1 cellular context compared by ENCODE assay signal in genomic region chr16:89563639-89564392, GRCh38.
TF ChIP-seq lines count a peak whose summit lies in the region.

No MANE protein-coding gene starts in this region.

TF ChIP-seq in K562, 482 proteins besides CTCF, POLR2A, EP300 and RAD21 (continues in another document):
- TF ChIP-seq DLX4 (CRISPR knock-in tag; IDR thresholded peaks at IDR 0.05): no peak
- TF ChIP-seq ZNF197 (CRISPR knock-in tag; IDR thresholded peaks at IDR 0.05; ENCODE audit: low read depth): no peak
- 0 out of 2 replicates have a peak, but pooled peaks have one; percentile 11 for TF ChIP-seq E2F1 (CRISPR knock-in tag; IDR thresholded peaks at IDR 0.05)
- no peak for TF ChIP-seq NFRKB (IDR thresholded peaks at IDR 0.05; ENCODE audit: low read depth)
- no peak for TF ChIP-seq ZNF717 (CRISPR knock-in tag; IDR thresholded peaks at IDR 0.05)
- no peak for TF ChIP-seq ARID3B (CRISPR knock-in tag; IDR thresholded peaks at IDR 0.05; ENCODE audit: borderline replicate concordance)
- TF ChIP-seq XRCC3 (IDR thresholded peaks at IDR 0.05): no peak
- peak; percentile 34; the same call in 1 of the 2 replicates for TF ChIP-seq POLR2G (IDR thresholded peaks at IDR 0.05; ENCODE audit: low read depth, low read length)
- TF ChIP-seq NFE2 (IDR thresholded peaks at IDR 0.05; ENCODE audit: low read depth): no peak
- peak; percentile 15; the same call in 1 of the 2 replicates for TF ChIP-seq MYNN (IDR thresholded peaks at IDR 0.05)
- no peak for TF ChIP-seq MYNN (CRISPR knock-in tag; IDR thresholded peaks at IDR 0.05)
- TF ChIP-seq SIN3B (IDR thresholded peaks at IDR 0.05; ENCODE audit: low read depth): no peak
- TF ChIP-seq HMGXB4 (CRISPR knock-in tag; IDR thresholded peaks at IDR 0.05): no peak; the same call in 1 of the 2 replicates
- peak; percentile 13; the same call in 1 of the 2 replicates for TF ChIP-seq MTA3 (IDR thresholded peaks at IDR 0.05; ENCODE audit: borderline replicate concordance)
- no peak for TF ChIP-seq ZZZ3 (IDR thresholded peaks at IDR 0.05)
- TF ChIP-seq ZC3H4 (CRISPR knock-in tag; IDR thresholded peaks at IDR 0.05; ENCODE audit: borderline replicate concordance): peak; percentile 86
- TF ChIP-seq BCL6 (CRISPR knock-in tag; IDR thresholded peaks at IDR 0.05): no peak
- TF ChIP-seq BRF2 (IDR thresholded peaks at IDR 0.05; ENCODE audit: borderline replicate concordance, insufficient read depth, insufficient read length): no peak
- TF ChIP-seq SP2 (IDR thresholded peaks at IDR 0.05; ENCODE audit: extremely low read depth, low read depth, low read length, poor library complexity, severe bottlenecking): no peak
- TF ChIP-seq YBX1 (IDR thresholded peaks at IDR 0.05): no peak
- TF ChIP-seq TFE3 (CRISPR knock-in tag; IDR thresholded peaks at IDR 0.05): no peak; the same call in 1 of the 2 replicates
- no peak for TF ChIP-seq PCBP2 (IDR thresholded peaks at IDR 0.05; ENCODE audit: low read depth, low read length, poor library complexity, severe bottlenecking)
- 0 out of 2 replicates have a peak, but pooled peaks have one; percentile 9 for TF ChIP-seq HNRNPUL1 (IDR thresholded peaks at IDR 0.05; ENCODE audit: low read length)
- TF ChIP-seq ZNF696 (CRISPR knock-in tag; conservative IDR thresholded peaks at IDR 0.05): no peak
- TF ChIP-seq ZFP36 (IDR thresholded peaks at IDR 0.05; ENCODE audit: low read depth, low read length, partially characterized antibody): no peak
- TF ChIP-seq ZMIZ1 (IDR thresholded peaks at IDR 0.05; ENCODE audit: low read depth in 2 of 2, low read length in 2 of 2): no peak; a peak in 1 of 4 replicates
- TF ChIP-seq NR2F6 (CRISPR knock-in tag; IDR thresholded peaks at IDR 0.05): no peak
- TF ChIP-seq ADNP (tag; IDR thresholded peaks at IDR 0.05): no peak
- no peak for TF ChIP-seq FOXK2 (conservative IDR thresholded peaks at IDR 0.05 in 1 of 2, IDR thresholded peaks at IDR 0.05 in 1 of 2; ENCODE audit: low read depth in 2 of 2)
- no peak for TF ChIP-seq RB1 (IDR thresholded peaks at IDR 0.05; ENCODE audit: low read depth)
- TF ChIP-seq RHOXF2B (CRISPR knock-in tag; conservative IDR thresholded peaks at IDR 0.05): no peak
- TF ChIP-seq ZEB2 (IDR thresholded peaks at IDR 0.05): no peak
- no peak for TF ChIP-seq TGIF2 (CRISPR knock-in tag; IDR thresholded peaks at IDR 0.05)
- TF ChIP-seq HBP1 (CRISPR knock-in tag; IDR thresholded peaks at IDR 0.05): no peak
- TF ChIP-seq ZBTB40 (IDR thresholded peaks at IDR 0.05): no peak
- TF ChIP-seq ZBTB40 (CRISPR knock-in tag; IDR thresholded peaks at IDR 0.05): no peak
- no peak for TF ChIP-seq HNRNPH1 (optimal IDR thresholded peaks at IDR 0.05; ENCODE audit: low read depth, low read length)
- no peak for TF ChIP-seq ARHGAP35 (IDR thresholded peaks at IDR 0.05; ENCODE audit: partially characterized antibody)
- TF ChIP-seq SUPT5H (IDR thresholded peaks at IDR 0.05): peak; percentile 14
- TF ChIP-seq SNRNP70 (optimal IDR thresholded peaks at IDR 0.05; ENCODE audit: low read depth, low read length): peak; percentile 26
- TF ChIP-seq NFIC (IDR thresholded peaks at IDR 0.05): no peak
- TF ChIP-seq ZSCAN29 (IDR thresholded peaks at IDR 0.05): no peak
